In the genomic region with DNA sequence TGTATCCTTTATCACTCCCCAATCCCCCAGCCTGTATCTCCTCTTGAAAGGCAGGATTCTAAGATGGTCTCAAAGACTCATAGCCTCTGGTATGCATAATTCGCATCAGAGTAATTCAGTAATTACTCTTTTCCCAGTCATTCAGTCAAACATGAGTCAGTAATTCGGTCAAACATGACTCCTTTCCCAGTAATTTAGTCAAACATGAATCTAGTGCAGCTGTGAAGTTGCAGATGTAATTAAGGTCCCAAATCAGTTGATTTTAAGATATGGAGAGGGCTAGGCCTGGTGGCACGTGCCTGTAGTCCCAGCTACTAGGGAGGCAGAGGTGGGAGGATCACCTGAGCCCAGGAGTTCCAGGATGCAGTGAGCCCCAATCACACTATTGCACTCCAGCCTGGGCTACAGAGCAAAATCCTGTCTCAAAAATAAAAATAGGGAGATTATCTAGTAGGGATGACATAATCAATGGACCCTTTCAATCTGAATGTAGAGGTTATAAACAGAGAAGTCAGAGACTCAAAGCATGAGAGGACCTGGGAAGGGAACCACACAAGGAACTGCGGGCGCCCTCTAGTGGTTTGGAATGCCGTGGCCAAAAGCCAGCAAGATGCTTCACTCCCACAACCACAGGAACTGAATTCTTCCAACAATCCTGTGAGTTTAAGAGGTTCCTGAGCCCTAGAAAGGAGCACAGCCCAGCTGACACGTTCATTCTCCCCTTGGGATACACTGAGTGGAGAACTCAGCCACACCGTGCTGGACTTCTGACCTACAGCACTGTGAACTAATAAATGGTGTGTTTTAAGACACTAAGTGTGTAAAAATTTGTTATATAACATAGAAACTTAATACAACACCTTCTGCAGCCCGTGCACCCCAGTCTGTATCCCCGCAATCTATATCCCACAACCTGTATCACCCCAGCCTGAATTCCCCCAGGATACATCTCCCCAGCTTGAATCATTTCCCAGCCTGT, we compare ENCODE assay signal across 8 cellular contexts. TPM values are rescaled to one million over a fixed set of nuclear protein-coding genes. Genes with fewer than 3 reads are reported as not detected.
DNase-seq lines count a peak whose midpoint lies in the region; ATAC-seq and TF ChIP-seq lines count a peak whose summit lies in the region.

No MANE protein-coding gene starts in this region.

- no peaks in the 10 kb centered on the region for H3K9me3 Mint-ChIP-seq in endothelial cell (ENCODE audit: unreplicated experiment)

- CTCF ChIA-PET in GM10248 (lab: Yijun Ruan, JAX), result interaction anchor here (0.8 to 1.8 kb wide), 7 partner anchors 8 to 56 kb away, joined by 3 to 6 read pairs (median 3); a partner anchor contains a TSS

- no peak overlapping the region for H3K4me3 ChIP-seq in mucosa of descending colon

- no peaks in the 10 kb centered on the region for H3K9me3 ChIP-seq in mucosa of descending colon

- H3K27me3 Mint-ChIP-seq in endothelial cell (ENCODE audit: unreplicated experiment), result no peaks in the 10 kb centered on the region

- DNase-seq in GM10248 (ENCODE audit: extremely low spot score) (peak; percentile 69), HuH-7 (ENCODE audit: low spot score) (peak; percentile 71), NOMO-1 treated with DMSO at 0.1 percent for 48 hours (lab: John Stamatoyannopoulos, UW; ENCODE audit: unreplicated experiment) (peak; percentile 49), endothelial cell (ENCODE audit: low spot score) (peak; percentile 87), mucosa of descending colon (peak; percentile 71 to 94 (median 85))
- DNase-seq in activated CD8-positive, alpha-beta memory T cell treated with anti-CD3 and anti-CD28 coated beads for 48 hours (ENCODE audit: low read depth in 2 of 3, low spot score in 2 of 3), result peak; percentile 23 to 68 (median 66)
- DNase-seq in stimulated activated CD8-positive, alpha-beta memory T cell treated with anti-CD3 and anti-CD28 coated beads, Interleukin-4, amount 100 ng/mL, for 4 hours (ENCODE audit: low read depth in 2 of 2, low spot score in 1 of 2), result peak; percentile 49 to 66

- peaks cover 2% of the 10 kb centered on the region for H3K4me1 ChIP-seq in mucosa of descending colon (ENCODE audit: low read depth)

- H3K27ac Mint-ChIP-seq in endothelial cell (ENCODE audit: unreplicated experiment), result no peak overlapping the region

- H3K36me3 Mint-ChIP-seq in endothelial cell (ENCODE audit: low read depth, unreplicated experiment), result no peaks in the 10 kb centered on the region

- TF ChIP-seq CTCF in GM10248 (IDR thresholded peaks at IDR 0.05; ENCODE audit: control extremely low read depth, extremely low read depth, low read depth, missing control alignments), result peak; percentile 85
- peak; percentile 84 for TF ChIP-seq CTCF in endothelial cell (IDR thresholded peaks at IDR 0.05; ENCODE audit: unreplicated experiment)
- peak; percentile 79 for TF ChIP-seq CTCF in mucosa of descending colon (IDR thresholded peaks at IDR 0.05)

- ATAC-seq in mucosa of descending colon, result peak; percentile 85
- no peak for ATAC-seq in HG03460 (IDR thresholded peaks at IDR 0.05; ENCODE audit: unreplicated experiment)

- intact Hi-C loops in mucosa of descending colon (cut with DNase I, micrococcal nuclease), result loop anchor here (5.0 to 10.0 kb wide), 2 partner anchors 59 to 61 kb away; no protein-coding TSS in a partner anchor

- POLR2A ChIA-PET in GM10248 (lab: Yijun Ruan, JAX), result no interaction called here

- no peak overlapping the region for H3K4me3 Mint-ChIP-seq in endothelial cell (ENCODE audit: unreplicated experiment)

- no peaks in the 10 kb centered on the region for H3K36me3 ChIP-seq in mucosa of descending colon (ENCODE audit: low read depth)

- peaks cover 6% of the 10 kb centered on the region for H3K4me1 Mint-ChIP-seq in endothelial cell (ENCODE audit: unreplicated experiment)

RNA-seq across cellular contexts. Expression of a gene that starts 14.3 kb away (rescaled TPM):
- total RNA-seq in endothelial cell (ENCODE audit: unreplicated experiment) (10.5 TPM), mucosa of descending colon (1 to 10 TPM; 1.3 to 6.9 (median 3.5) TPM)

RNA-seq across cellular contexts. Expression of a gene that starts 33.7 kb away (rescaled TPM):
- total RNA-seq in endothelial cell (ENCODE audit: unreplicated experiment) (50.2 TPM), mucosa of descending colon (10 to 100 TPM; 53.1 to 56.5 (median 54.1) TPM)
